8 cellular contexts compared by ENCODE assay signal in genomic region chr19:10478903-10479384, GRCh38. TPM values are rescaled to one million over a fixed set of nuclear protein-coding genes. Genes with fewer than 3 reads are reported as not detected.
DNase-seq lines count a peak whose midpoint lies in the region; ATAC-seq, FAIRE-seq and TF ChIP-seq lines count a peak whose summit lies in the region.

No MANE protein-coding gene starts in this region.

- peak overlapping the region; percentile 68 for H3K4me3 Mint-ChIP-seq in chondrocyte (ENCODE audit: unreplicated experiment)

- H3K27me3 Mint-ChIP-seq in chondrocyte (ENCODE audit: low read depth), result no peaks in the 10 kb centered on the region

- H3K27ac Mint-ChIP-seq in chondrocyte (ENCODE audit: unreplicated experiment), result no peak overlapping the region

- TF ChIP-seq CTCF in chondrocyte (IDR thresholded peaks at IDR 0.05), result peak; percentile 82

- DNase-seq in GM12891 (ENCODE audit: insufficient read length, low spot score), result peak; percentile 52
- DNase-seq in NCI-H226, result peak; percentile 87
- DNase-seq in activated CD4-positive, alpha-beta T cell treated with anti-CD3 and anti-CD28 coated beads for 4 hours, result peak; percentile 89
- DNase-seq in chondrocyte (ENCODE audit: low spot score), result peak; percentile 91
- DNase-seq in left kidney (ENCODE audit: low read depth, low spot score), result peak; percentile 95
- peak; percentile 63 to 83 (median 81) for DNase-seq in stimulated activated CD4-positive, alpha-beta T cell treated with anti-CD3 and anti-CD28 coated beads, Interleukin-1b, Interleukin-23, amount 100 ng/mL, for 24 hours (ENCODE audit: low read depth in 4 of 4, low spot score in 1 of 4)

- H3K36me3 Mint-ChIP-seq in chondrocyte (ENCODE audit: low read depth), result no peaks in the 10 kb centered on the region

- H3K4me1 Mint-ChIP-seq in chondrocyte (ENCODE audit: low read depth), result peaks cover 8% of the 10 kb centered on the region

- TF ChIP-seq POLR2A in GM12891 (IDR thresholded peaks at IDR 0.05; ENCODE audit: low read depth, low read length), result no peak

- no peaks in the 10 kb centered on the region for H3K9me3 Mint-ChIP-seq in chondrocyte (ENCODE audit: low read depth)

- peak; percentile 16 for FAIRE-seq in GM12891 (lab: Jason Lieb, UNC)

- ATAC-seq in HG03520 (IDR thresholded peaks at IDR 0.05; ENCODE audit: unreplicated experiment) (no peak), HG03280 (IDR thresholded peaks at IDR 0.05; ENCODE audit: unreplicated experiment) (no peak)

TF ChIP-seq in GM12891, 5 proteins besides CTCF, POLR2A, EP300 and RAD21:
- TF ChIP-seq TAF1 (IDR thresholded peaks at IDR 0.05; ENCODE audit: low read depth, low read length) (no peak), POLR2AphosphoS5 (IDR thresholded peaks at IDR 0.05; ENCODE audit: low read depth, low read length) (no peak), POU2F2 (IDR thresholded peaks at IDR 0.05; ENCODE audit: low read depth, low read length) (no peak), PAX5 (IDR thresholded peaks at IDR 0.05; ENCODE audit: insufficient read depth, low read length, severe bottlenecking) (no peak), SPI1 (IDR thresholded peaks at IDR 0.05; ENCODE audit: low read depth, low read length) (no peak)

RNA-seq across cellular contexts. Expression of gene KEAP1, which starts 24.2 kb away (rescaled TPM):
- polyA plus RNA-seq in GM12891 (2012; ENCODE audit: low read depth, missing spikeins), result 34.5 TPM
- total RNA-seq in chondrocyte, result 69.3 to 79.9 TPM (median 70.9 TPM) in 3 replicates

RNA-seq across cellular contexts. Expression of gene S1PR5, which starts 38.3 kb away (rescaled TPM):
- 0.06 TPM for polyA plus RNA-seq in GM12891 (2012; ENCODE audit: low read depth, missing spikeins)
- 3.7 to 6.7 TPM (median 6.4 TPM) in 3 replicates for total RNA-seq in chondrocyte

RNA-seq across cellular contexts. Expression of gene PDE4A, which starts 58.6 kb away (rescaled TPM):
- polyA plus RNA-seq in GM12891 (2012; ENCODE audit: low read depth, missing spikeins), result 11.7 TPM
- total RNA-seq in chondrocyte, result 16.8 to 18.9 TPM (median 18.8 TPM) in 3 replicates
